ENCODE assay signal across 8 cellular contexts in genomic region chr11:110907629-110908028, GRCh38.
DNase-seq lines count a peak whose midpoint lies in the region; ATAC-seq and TF ChIP-seq lines count a peak whose summit lies in the region.

No MANE protein-coding gene starts in this region.

- DNase-seq in Calu3 (peak; percentile 41), T-cell (peak in 1 of 34 experiments; percentile 14), glomerular endothelial cell (ENCODE audit: extremely low read depth, low read depth, low spot score) (peak; percentile 16), C1 segment of cervical spinal cord (lab: John Stamatoyannopoulos, UW) (no peak), glutamatergic neuron (no peak), heart left ventricle (no peak)
- no peak for DNase-seq in effector CD8-positive, alpha-beta T cell (lab: John Stamatoyannopoulos, UW)

- peak; percentile 60 for ATAC-seq in HG03159 (IDR thresholded peaks at IDR 0.05; ENCODE audit: unreplicated experiment)
- peak; percentile 72 to 87 (median 78) for ATAC-seq in T-cell (replicated peaks in 1 of 4)
- ATAC-seq in heart left ventricle, result no peak

- peak overlapping the region; percentile 78 for H3K27ac Mint-ChIP-seq in Calu3 (ENCODE audit: unreplicated experiment)
- peak overlapping the region; percentile 81 to 90 for H3K27ac Mint-ChIP-seq in T-cell
- no peak overlapping the region for H3K27ac Mint-ChIP-seq in glutamatergic neuron (ENCODE audit: unreplicated experiment)

- peak overlapping the region in 1 of 12 donors; percentile 10 for H3K27ac ChIP-seq in heart left ventricle

- CTCF ChIA-PET in Calu3 (lab: Charles Lee), result no interaction called here
- CTCF ChIA-PET in T-cell (lab: Charles Lee), result no interaction called here

- H3K4me1 Mint-ChIP-seq in Calu3 (ENCODE audit: low read depth, unreplicated experiment), result peaks cover 24% of the 10 kb centered on the region
- H3K4me1 Mint-ChIP-seq in T-cell, result peaks cover 25 to 29% (median 27%) of the 10 kb centered on the region in 3 donors
- no peaks in the 10 kb centered on the region for H3K4me1 Mint-ChIP-seq in glutamatergic neuron (ENCODE audit: low read depth, unreplicated experiment)

- no peak for TF ChIP-seq POLR2A in heart left ventricle (IDR thresholded peaks at IDR 0.05)

- no peak overlapping the region for H3K4me3 ChIP-seq in heart left ventricle

- no peak overlapping the region for H3K4me3 Mint-ChIP-seq in Calu3 (ENCODE audit: low read depth, unreplicated experiment)
- peak overlapping the region in 1 of 3 donors; percentile 66 for H3K4me3 Mint-ChIP-seq in T-cell
- H3K4me3 Mint-ChIP-seq in glutamatergic neuron (ENCODE audit: unreplicated experiment), result no peak overlapping the region

- intact Hi-C loops in Calu3 (cut with micrococcal nuclease; ENCODE audit: unreplicated experiment), result no loop called here
- intact Hi-C loops in heart left ventricle (cut with DNase I), result loop anchor here in 1 of 10 donors (10.0 kb wide), 1 partner anchor 57 kb away; no protein-coding TSS in a partner anchor

- H3K36me3 ChIP-seq in heart left ventricle, result no peaks in the 10 kb centered on the region

- WGBS in heart left ventricle, 4 donors, result 53 to 67% (median 58%) methylated on average over 1 of the region's 1 CpG

- H3K9me3 Mint-ChIP-seq in Calu3 (ENCODE audit: low read depth, unreplicated experiment), result no peaks in the 10 kb centered on the region
- H3K9me3 Mint-ChIP-seq in T-cell, result peaks cover 0 to 12% (median 4%) of the 10 kb centered on the region in 3 donors
- no peaks in the 10 kb centered on the region for H3K9me3 Mint-ChIP-seq in glutamatergic neuron (ENCODE audit: unreplicated experiment)

- H3K27me3 Mint-ChIP-seq in Calu3 (ENCODE audit: unreplicated experiment), result no peaks in the 10 kb centered on the region
- no peaks in the 10 kb centered on the region for H3K27me3 Mint-ChIP-seq in T-cell
- no peaks in the 10 kb centered on the region for H3K27me3 Mint-ChIP-seq in glutamatergic neuron (ENCODE audit: unreplicated experiment)

- H3K9me3 ChIP-seq in heart left ventricle, result no peaks in the 10 kb centered on the region

- H3K36me3 Mint-ChIP-seq in Calu3 (ENCODE audit: insufficient read depth, unreplicated experiment) (no peaks in the 10 kb centered on the region), T-cell (no peaks in the 10 kb centered on the region), glutamatergic neuron (ENCODE audit: unreplicated experiment) (no peaks in the 10 kb centered on the region)

- no peak for TF ChIP-seq CTCF in Calu3 (IDR thresholded peaks at IDR 0.05; ENCODE audit: unreplicated experiment)
- no peak for TF ChIP-seq CTCF in glutamatergic neuron (IDR thresholded peaks at IDR 0.05; ENCODE audit: partially characterized antibody, unreplicated experiment)
- no peak for TF ChIP-seq CTCF in heart left ventricle (IDR thresholded peaks at IDR 0.05)

- H3K4me1 ChIP-seq in heart left ventricle, result peaks cover 0 to 18% (median 0%) of the 10 kb centered on the region in 12 donors

- POLR2A ChIA-PET in T-cell (lab: Charles Lee), result no interaction called here

- no TSS peak for BruUV-seq in Calu3 (replicated peaks; lab: Mats Ljungman, UMichigan)

- peaks cover 0 to 3% (median 0%) of the 10 kb centered on the region in 9 donors for H3K27me3 ChIP-seq in heart left ventricle

Comparison
In these comparisons a context has a peak if more than half of its experiments do, and no peak if none do; other contexts are left out.
1. DNase-seq: peak in Calu3 (single experiment) and glomerular endothelial cell (single experiment); none in effector CD8-positive, alpha-beta T cell (single experiment), C1 segment of cervical spinal cord (0 of 14), glutamatergic neuron (single experiment) and heart left ventricle (0 of 5).
2. ATAC-seq: peak in HG03159 (single experiment) and T-cell (4 of 4); none in heart left ventricle (0 of 4).